In the genomic region with DNA sequence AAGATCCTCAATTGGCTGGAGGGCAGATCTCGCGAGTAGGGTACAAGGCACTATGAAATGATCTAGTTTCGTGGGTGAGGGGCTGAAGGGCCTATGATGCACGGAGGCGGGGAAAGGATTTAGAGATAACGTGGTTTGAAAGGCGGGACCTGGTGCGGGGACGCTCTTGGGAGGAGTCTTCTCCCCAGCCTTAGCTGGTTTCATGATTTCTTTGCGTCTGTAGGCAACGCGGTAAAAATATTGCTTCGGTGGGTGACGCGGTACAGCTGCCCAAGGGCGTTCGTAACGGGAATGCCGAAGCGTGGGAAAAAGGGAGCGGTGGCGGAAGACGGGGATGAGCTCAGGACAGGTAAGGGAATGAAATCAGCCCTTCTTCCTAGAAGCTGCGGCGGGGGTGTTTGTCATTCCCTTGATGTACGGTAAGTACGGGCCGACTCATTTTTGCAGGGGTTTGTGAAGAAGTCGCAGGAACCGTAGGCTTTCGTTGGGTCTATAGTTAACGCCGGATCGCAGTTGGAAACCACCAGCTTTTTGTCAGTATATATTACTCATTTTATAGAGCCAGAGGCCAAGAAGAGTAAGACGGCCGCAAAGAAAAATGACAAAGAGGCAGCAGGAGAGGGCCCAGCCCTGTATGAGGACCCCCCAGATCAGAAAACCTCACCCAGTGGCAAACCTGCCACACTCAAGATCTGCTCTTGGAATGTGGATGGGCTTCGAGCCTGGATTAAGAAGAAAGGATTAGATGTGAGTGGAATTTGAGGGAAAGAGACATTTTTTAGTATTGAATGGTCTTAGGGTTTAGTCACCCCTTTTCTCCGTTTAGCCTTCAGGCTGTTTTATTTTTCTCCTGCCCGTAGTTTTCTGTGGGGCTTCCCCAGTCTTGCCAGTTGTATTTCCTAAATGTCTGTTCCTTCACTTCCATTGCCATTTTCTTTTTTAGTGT, we compare ENCODE assay signal across 1 cellular context.
TF ChIP-seq lines count a peak whose summit lies in the region.

No MANE protein-coding gene starts in this region.

TF ChIP-seq in HepG2, 621 proteins besides CTCF, POLR2A, EP300 and RAD21 (continued from another document and continues in another):
- TF ChIP-seq, protein P1, sequence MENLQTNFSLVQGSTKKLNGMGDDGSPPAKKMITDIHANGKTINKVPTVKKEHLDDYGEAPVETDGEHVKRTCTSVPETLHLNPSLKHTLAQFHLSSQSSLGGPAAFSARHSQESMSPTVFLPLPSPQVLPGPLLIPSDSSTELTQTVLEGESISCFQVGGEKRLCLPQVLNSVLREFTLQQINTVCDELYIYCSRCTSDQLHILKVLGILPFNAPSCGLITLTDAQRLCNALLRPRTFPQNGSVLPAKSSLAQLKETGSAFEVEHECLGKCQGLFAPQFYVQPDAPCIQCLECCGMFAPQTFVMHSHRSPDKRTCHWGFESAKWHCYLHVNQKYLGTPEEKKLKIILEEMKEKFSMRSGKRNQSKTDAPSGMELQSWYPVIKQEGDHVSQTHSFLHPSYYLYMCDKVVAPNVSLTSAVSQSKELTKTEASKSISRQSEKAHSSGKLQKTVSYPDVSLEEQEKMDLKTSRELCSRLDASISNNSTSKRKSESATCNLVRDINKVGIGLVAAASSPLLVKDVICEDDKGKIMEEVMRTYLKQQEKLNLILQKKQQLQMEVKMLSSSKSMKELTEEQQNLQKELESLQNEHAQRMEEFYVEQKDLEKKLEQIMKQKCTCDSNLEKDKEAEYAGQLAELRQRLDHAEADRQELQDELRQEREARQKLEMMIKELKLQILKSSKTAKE (CRISPR knock-in tag; IDR thresholded peaks at IDR 0.05; ENCODE audit: borderline replicate concordance), result no peak
- TF ChIP-seq STAG1 (CRISPR knock-in tag; IDR thresholded peaks at IDR 0.05) (no peak), ZFX (CRISPR knock-in tag; IDR thresholded peaks at IDR 0.05; ENCODE audit: low read depth) (0 out of 2 replicates have a peak, but pooled peaks have one; percentile 47), ZNF17 (CRISPR knock-in tag; IDR thresholded peaks at IDR 0.05) (no peak), EED (CRISPR knock-in tag; IDR thresholded peaks at IDR 0.05) (peak; percentile 89; the same call in 1 of the 2 replicates), YEATS4 (CRISPR knock-in tag; IDR thresholded peaks at IDR 0.05; ENCODE audit: borderline replicate concordance) (no peak; the same call in 1 of the 2 replicates), PHF20 (CRISPR knock-in tag; IDR thresholded peaks at IDR 0.05) (no peak), MTA3 (CRISPR knock-in tag; IDR thresholded peaks at IDR 0.05) (no peak), NFIB (CRISPR knock-in tag; IDR thresholded peaks at IDR 0.05; ENCODE audit: borderline replicate concordance) (no peak), PTBP1 (IDR thresholded peaks at IDR 0.05; ENCODE audit: low read depth, low read length, poor library complexity, severe bottlenecking) (no peak), SPEN (CRISPR knock-in tag; IDR thresholded peaks at IDR 0.05; ENCODE audit: low read depth) (no peak), HNRNPL (IDR thresholded peaks at IDR 0.05; ENCODE audit: low read depth, low read length) (0 out of 2 replicates have a peak, but pooled peaks have one; percentile 19), MAZ (IDR thresholded peaks at IDR 0.05; ENCODE audit: borderline replicate concordance, low read depth, low read length) (peak; percentile 10; the same call in 1 of the 2 replicates), MAZ (CRISPR knock-in tag; IDR thresholded peaks at IDR 0.05; ENCODE audit: low read depth) (no peak; the same call in 1 of the 2 replicates), SP1 (IDR thresholded peaks at IDR 0.05) (no peak), SP1 (CRISPR knock-in tag; IDR thresholded peaks at IDR 0.05) (no peak), ONECUT2 (CRISPR knock-in tag; IDR thresholded peaks at IDR 0.05) (0 out of 2 replicates have a peak, but pooled peaks have one; percentile 33), DNMT1 (CRISPR knock-in tag; IDR thresholded peaks at IDR 0.05) (no peak), ATF7 (IDR thresholded peaks at IDR 0.05) (no peak), ATF7 (CRISPR knock-in tag; IDR thresholded peaks at IDR 0.05) (peak; percentile 74), NKX3-1 (CRISPR knock-in tag; IDR thresholded peaks at IDR 0.05) (peak; percentile 56), TAF1 (CRISPR knock-in tag; IDR thresholded peaks at IDR 0.05) (peak; percentile 8; the same call in 1 of the 2 replicates), ZNF546 (CRISPR knock-in tag; conservative IDR thresholded peaks at IDR 0.05) (0 out of 2 replicates have a peak, but pooled peaks have one; percentile 15), ZNF30 (CRISPR knock-in tag; IDR thresholded peaks at IDR 0.05) (no peak), TMF1 (CRISPR knock-in tag; IDR thresholded peaks at IDR 0.05; ENCODE audit: low read depth) (0 out of 2 replicates have a peak, but pooled peaks have one; percentile 3), ZNF850 (CRISPR knock-in tag; conservative IDR thresholded peaks at IDR 0.05) (no peak)
- TF ChIP-seq, protein P2, sequence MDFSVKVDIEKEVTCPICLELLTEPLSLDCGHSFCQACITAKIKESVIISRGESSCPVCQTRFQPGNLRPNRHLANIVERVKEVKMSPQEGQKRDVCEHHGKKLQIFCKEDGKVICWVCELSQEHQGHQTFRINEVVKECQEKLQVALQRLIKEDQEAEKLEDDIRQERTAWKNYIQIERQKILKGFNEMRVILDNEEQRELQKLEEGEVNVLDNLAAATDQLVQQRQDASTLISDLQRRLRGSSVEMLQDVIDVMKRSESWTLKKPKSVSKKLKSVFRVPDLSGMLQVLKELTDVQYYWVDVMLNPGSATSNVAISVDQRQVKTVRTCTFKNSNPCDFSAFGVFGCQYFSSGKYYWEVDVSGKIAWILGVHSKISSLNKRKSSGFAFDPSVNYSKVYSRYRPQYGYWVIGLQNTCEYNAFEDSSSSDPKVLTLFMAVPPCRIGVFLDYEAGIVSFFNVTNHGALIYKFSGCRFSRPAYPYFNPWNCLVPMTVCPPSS (IDR thresholded peaks at IDR 0.05), result no peak
- TF ChIP-seq, protein P3, sequence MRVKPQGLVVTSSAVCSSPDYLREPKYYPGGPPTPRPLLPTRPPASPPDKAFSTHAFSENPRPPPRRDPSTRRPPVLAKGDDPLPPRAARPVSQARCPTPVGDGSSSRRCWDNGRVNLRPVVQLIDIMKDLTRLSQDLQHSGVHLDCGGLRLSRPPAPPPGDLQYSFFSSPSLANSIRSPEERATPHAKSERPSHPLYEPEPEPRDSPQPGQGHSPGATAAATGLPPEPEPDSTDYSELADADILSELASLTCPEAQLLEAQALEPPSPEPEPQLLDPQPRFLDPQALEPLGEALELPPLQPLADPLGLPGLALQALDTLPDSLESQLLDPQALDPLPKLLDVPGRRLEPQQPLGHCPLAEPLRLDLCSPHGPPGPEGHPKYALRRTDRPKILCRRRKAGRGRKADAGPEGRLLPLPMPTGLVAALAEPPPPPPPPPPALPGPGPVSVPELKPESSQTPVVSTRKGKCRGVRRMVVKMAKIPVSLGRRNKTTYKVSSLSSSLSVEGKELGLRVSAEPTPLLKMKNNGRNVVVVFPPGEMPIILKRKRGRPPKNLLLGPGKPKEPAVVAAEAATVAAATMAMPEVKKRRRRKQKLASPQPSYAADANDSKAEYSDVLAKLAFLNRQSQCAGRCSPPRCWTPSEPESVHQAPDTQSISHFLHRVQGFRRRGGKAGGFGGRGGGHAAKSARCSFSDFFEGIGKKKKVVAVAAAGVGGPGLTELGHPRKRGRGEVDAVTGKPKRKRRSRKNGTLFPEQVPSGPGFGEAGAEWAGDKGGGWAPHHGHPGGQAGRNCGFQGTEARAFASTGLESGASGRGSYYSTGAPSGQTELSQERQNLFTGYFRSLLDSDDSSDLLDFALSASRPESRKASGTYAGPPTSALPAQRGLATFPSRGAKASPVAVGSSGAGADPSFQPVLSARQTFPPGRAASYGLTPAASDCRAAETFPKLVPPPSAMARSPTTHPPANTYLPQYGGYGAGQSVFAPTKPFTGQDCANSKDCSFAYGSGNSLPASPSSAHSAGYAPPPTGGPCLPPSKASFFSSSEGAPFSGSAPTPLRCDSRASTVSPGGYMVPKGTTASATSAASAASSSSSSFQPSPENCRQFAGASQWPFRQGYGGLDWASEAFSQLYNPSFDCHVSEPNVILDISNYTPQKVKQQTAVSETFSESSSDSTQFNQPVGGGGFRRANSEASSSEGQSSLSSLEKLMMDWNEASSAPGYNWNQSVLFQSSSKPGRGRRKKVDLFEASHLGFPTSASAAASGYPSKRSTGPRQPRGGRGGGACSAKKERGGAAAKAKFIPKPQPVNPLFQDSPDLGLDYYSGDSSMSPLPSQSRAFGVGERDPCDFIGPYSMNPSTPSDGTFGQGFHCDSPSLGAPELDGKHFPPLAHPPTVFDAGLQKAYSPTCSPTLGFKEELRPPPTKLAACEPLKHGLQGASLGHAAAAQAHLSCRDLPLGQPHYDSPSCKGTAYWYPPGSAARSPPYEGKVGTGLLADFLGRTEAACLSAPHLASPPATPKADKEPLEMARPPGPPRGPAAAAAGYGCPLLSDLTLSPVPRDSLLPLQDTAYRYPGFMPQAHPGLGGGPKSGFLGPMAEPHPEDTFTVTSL (CRISPR knock-in tag; IDR thresholded peaks at IDR 0.05; ENCODE audit: borderline replicate concordance), result 0 out of 2 replicates have a peak, but pooled peaks have one; percentile 50
- TF ChIP-seq, protein P4, sequence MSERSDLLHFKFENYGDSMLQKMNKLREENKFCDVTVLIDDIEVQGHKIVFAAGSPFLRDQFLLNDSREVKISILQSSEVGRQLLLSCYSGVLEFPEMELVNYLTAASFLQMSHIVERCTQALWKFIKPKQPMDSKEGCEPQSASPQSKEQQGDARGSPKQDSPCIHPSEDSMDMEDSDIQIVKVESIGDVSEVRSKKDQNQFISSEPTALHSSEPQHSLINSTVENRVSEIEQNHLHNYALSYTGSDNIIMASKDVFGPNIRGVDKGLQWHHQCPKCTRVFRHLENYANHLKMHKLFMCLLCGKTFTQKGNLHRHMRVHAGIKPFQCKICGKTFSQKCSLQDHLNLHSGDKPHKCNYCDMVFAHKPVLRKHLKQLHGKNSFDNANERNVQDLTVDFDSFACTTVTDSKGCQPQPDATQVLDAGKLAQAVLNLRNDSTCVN (CRISPR knock-in tag; IDR thresholded peaks at IDR 0.05; ENCODE audit: borderline replicate concordance), result no peak
- TF ChIP-seq, protein P5, sequence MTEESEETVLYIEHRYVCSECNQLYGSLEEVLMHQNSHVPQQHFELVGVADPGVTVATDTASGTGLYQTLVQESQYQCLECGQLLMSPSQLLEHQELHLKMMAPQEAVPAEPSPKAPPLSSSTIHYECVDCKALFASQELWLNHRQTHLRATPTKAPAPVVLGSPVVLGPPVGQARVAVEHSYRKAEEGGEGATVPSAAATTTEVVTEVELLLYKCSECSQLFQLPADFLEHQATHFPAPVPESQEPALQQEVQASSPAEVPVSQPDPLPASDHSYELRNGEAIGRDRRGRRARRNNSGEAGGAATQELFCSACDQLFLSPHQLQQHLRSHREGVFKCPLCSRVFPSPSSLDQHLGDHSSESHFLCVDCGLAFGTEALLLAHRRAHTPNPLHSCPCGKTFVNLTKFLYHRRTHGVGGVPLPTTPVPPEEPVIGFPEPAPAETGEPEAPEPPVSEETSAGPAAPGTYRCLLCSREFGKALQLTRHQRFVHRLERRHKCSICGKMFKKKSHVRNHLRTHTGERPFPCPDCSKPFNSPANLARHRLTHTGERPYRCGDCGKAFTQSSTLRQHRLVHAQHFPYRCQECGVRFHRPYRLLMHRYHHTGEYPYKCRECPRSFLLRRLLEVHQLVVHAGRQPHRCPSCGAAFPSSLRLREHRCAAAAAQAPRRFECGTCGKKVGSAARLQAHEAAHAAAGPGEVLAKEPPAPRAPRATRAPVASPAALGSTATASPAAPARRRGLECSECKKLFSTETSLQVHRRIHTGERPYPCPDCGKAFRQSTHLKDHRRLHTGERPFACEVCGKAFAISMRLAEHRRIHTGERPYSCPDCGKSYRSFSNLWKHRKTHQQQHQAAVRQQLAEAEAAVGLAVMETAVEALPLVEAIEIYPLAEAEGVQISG (CRISPR knock-in tag; IDR thresholded peaks at IDR 0.05), result no peak
- TF ChIP-seq, protein P6, sequence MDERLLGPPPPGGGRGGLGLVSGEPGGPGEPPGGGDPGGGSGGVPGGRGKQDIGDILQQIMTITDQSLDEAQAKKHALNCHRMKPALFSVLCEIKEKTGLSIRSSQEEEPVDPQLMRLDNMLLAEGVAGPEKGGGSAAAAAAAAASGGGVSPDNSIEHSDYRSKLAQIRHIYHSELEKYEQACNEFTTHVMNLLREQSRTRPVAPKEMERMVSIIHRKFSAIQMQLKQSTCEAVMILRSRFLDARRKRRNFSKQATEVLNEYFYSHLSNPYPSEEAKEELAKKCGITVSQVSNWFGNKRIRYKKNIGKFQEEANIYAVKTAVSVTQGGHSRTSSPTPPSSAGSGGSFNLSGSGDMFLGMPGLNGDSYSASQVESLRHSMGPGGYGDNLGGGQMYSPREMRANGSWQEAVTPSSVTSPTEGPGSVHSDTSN (CRISPR knock-in tag; IDR thresholded peaks at IDR 0.05), result no peak
- TF ChIP-seq, protein P7, sequence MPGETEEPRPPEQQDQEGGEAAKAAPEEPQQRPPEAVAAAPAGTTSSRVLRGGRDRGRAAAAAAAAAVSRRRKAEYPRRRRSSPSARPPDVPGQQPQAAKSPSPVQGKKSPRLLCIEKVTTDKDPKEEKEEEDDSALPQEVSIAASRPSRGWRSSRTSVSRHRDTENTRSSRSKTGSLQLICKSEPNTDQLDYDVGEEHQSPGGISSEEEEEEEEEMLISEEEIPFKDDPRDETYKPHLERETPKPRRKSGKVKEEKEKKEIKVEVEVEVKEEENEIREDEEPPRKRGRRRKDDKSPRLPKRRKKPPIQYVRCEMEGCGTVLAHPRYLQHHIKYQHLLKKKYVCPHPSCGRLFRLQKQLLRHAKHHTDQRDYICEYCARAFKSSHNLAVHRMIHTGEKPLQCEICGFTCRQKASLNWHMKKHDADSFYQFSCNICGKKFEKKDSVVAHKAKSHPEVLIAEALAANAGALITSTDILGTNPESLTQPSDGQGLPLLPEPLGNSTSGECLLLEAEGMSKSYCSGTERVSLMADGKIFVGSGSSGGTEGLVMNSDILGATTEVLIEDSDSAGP (CRISPR knock-in tag; IDR thresholded peaks at IDR 0.05; ENCODE audit: borderline replicate concordance), result peak; percentile 36
- TF ChIP-seq, protein P8, sequence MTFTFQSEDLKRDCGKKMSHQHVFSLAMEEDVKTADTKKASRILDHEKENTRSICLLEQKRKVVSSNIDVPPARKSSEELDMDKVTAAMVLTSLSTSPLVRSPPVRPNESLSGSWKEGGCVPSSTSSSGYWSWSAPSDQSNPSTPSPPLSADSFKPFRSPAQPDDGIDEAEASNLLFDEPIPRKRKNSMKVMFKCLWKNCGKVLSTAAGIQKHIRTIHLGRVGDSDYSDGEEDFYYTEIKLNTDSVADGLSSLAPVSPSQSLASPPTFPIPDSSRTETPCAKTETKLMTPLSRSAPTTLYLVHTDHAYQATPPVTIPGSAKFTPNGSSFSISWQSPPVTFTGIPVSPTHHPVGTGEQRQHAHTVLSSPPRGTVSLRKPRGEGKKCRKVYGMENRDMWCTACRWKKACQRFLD (CRISPR knock-in tag; IDR thresholded peaks at IDR 0.05; ENCODE audit: borderline replicate concordance), result 0 out of 2 replicates have a peak, but pooled peaks have one; percentile 13
- TF ChIP-seq, protein P9, sequence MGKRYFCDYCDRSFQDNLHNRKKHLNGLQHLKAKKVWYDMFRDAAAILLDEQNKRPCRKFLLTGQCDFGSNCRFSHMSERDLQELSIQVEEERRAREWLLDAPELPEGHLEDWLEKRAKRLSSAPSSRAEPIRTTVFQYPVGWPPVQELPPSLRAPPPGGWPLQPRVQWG (CRISPR knock-in tag; IDR thresholded peaks at IDR 0.05; ENCODE audit: borderline replicate concordance, low read depth), result no peak
- TF ChIP-seq, protein P10, sequence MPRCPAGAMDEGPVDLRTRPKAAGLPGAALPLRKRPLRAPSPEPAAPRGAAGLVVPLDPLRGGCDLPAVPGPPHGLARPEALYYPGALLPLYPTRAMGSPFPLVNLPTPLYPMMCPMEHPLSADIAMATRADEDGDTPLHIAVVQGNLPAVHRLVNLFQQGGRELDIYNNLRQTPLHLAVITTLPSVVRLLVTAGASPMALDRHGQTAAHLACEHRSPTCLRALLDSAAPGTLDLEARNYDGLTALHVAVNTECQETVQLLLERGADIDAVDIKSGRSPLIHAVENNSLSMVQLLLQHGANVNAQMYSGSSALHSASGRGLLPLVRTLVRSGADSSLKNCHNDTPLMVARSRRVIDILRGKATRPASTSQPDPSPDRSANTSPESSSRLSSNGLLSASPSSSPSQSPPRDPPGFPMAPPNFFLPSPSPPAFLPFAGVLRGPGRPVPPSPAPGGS (CRISPR knock-in tag; IDR thresholded peaks at IDR 0.05), result peak; percentile 35; the same call in 1 of the 2 replicates
